8 cellular contexts compared by ENCODE assay signal in the genomic region with DNA sequence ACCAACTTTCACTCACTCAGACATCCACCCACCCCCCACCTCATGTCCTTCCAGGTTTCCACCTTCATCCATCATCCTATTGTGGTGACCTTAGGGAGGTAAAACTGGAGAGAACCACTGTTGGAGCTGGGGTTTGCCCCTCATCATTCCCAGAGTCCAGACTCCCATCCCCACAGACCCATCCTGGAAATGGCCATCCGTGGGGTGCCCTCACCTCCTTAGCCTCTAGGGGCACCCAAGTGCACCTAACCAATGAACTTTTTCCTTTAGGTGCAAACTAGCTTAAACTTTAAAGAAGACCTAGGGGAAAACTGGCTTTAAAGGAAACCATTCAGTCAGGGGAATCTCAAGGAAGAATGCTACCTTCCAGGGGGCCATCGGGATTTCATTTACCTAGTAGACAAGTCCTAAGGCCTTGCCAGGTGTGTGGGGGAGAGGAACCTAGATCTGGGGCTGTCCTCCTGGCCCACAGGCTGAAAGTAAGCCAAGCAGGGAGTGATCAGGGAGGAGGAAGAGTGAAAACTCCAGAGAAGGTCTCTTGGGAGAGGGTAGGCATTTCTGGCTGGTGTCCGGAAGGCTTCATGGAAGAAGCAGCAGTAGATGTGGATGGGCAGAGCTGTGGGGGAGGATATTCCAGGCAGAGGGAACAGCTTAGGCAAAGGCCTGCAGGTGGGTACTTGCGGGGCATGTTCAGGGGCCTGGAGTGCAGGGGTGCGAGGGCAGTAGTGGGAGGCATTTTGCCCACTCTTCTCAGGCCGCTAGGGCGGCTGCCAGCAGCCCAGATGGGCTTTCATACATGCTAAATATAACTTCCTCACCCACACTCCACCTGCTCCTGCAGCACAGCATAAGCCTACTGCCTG. TPM values are rescaled to one million over a fixed set of nuclear protein-coding genes. Genes with fewer than 3 reads are reported as not detected.
DNase-seq lines count a peak whose midpoint lies in the region; ATAC-seq and TF ChIP-seq lines count a peak whose summit lies in the region.

No MANE protein-coding gene starts in this region.

- peak overlapping the region in 1 of 2 donors; percentile 18 for H3K27ac ChIP-seq in left lung

- H3K27me3 Mint-ChIP-seq in activated naive CD8-positive, alpha-beta T cell treated with anti-CD3 and anti-CD28 coated beads, Interleukin-2, amount 50 U/mL, for 24 hours: no peaks in the 10 kb centered on the region

- DNase-seq in NCI-H1417 (lab: John Stamatoyannopoulos, UW): peak in 2 of 3 experiments; percentile 6 to 7
- no peak for DNase-seq in NCI-H1417 treated with DMSO at 0.1 percent for 48 hours (lab: John Stamatoyannopoulos, UW)
- peak; percentile 36 for DNase-seq in activated naive CD8-positive, alpha-beta T cell treated with anti-CD3 and anti-CD28 coated beads, Interleukin-2, amount 50 U/mL, for 24 hours
- peak in 1 of 2 donors; percentile 50 for DNase-seq in left lung
- no peak for DNase-seq in pons (ENCODE audit: low spot score)

- TF ChIP-seq CTCF in LNCAP (IDR thresholded peaks at IDR 0.05) (peak; percentile 63), left lung (IDR thresholded peaks at IDR 0.05) (peak; percentile 50 to 56)

- peaks cover 60% of the 10 kb centered on the region for H3K4me1 Mint-ChIP-seq in activated naive CD8-positive, alpha-beta T cell treated with anti-CD3 and anti-CD28 coated beads, Interleukin-2, amount 50 U/mL, for 24 hours

- H3K36me3 Mint-ChIP-seq in activated naive CD8-positive, alpha-beta T cell treated with anti-CD3 and anti-CD28 coated beads, Interleukin-2, amount 50 U/mL, for 24 hours (ENCODE audit: low read depth): peaks cover 14% of the 10 kb centered on the region

- H3K4me3 ChIP-seq in left lung: no peak overlapping the region

- no peaks in the 10 kb centered on the region for H3K27me3 ChIP-seq in left lung

- H3K9me3 ChIP-seq in left lung: no peaks in the 10 kb centered on the region

- intact Hi-C loops in left lung (cut with DNase I): no loop called here

- H3K4me3 Mint-ChIP-seq in activated naive CD8-positive, alpha-beta T cell treated with anti-CD3 and anti-CD28 coated beads, Interleukin-2, amount 50 U/mL, for 24 hours: no peak overlapping the region

- ATAC-seq in activated naive CD8-positive, alpha-beta T cell treated with anti-CD3 and anti-CD28 coated beads, Interleukin-2, amount 50 U/mL, for 24 hours: no peak
- no peak for ATAC-seq in left lung
- no peak for ATAC-seq in HG02678 (IDR thresholded peaks at IDR 0.05; ENCODE audit: unreplicated experiment)
- no peak for ATAC-seq in HG02981 (IDR thresholded peaks at IDR 0.05; ENCODE audit: unreplicated experiment)

- H3K9me3 Mint-ChIP-seq in activated naive CD8-positive, alpha-beta T cell treated with anti-CD3 and anti-CD28 coated beads, Interleukin-2, amount 50 U/mL, for 24 hours: no peaks in the 10 kb centered on the region

- H3K36me3 ChIP-seq in left lung: peaks cover 0 to 31% of the 10 kb centered on the region in 2 donors

- peaks cover 20 to 62% of the 10 kb centered on the region in 2 donors for H3K4me1 ChIP-seq in left lung

- H3K27ac Mint-ChIP-seq in activated naive CD8-positive, alpha-beta T cell treated with anti-CD3 and anti-CD28 coated beads, Interleukin-2, amount 50 U/mL, for 24 hours: peak overlapping the region; percentile 15

RNA-seq across cellular contexts. Expression of gene RGS14, which starts 11.6 kb away (rescaled TPM):
- 10 to 100 TPM; 14.2 to 28.2 TPM for total RNA-seq in left lung

RNA-seq across cellular contexts. Expression of gene SLC34A1, which starts 15.0 kb away (rescaled TPM):
- total RNA-seq in left lung: not detected

RNA-seq across cellular contexts. Expression of gene LMAN2, which starts 17.8 kb away (rescaled TPM):
- 100 to 1,000 TPM; 133 to 155 TPM for total RNA-seq in left lung

RNA-seq across cellular contexts. Expression of gene PFN3, which starts 31.2 kb away (rescaled TPM):
- not detected for total RNA-seq in left lung

RNA-seq across cellular contexts. Expression of gene F12, which starts 40.1 kb away (rescaled TPM):
- 1 to 10 TPM in 1 of 2 donors, under 1 TPM in 1; 0.63 to 1.1 TPM for total RNA-seq in left lung

Comparison
In these comparisons a context has a peak if more than half of its experiments do, and no peak if none do; other contexts are left out.
1. DNase-seq: peak in NCI-H1417 (2 of 3) and activated naive CD8-positive, alpha-beta T cell treated with anti-CD3 and anti-CD28 coated beads, Interleukin-2, amount 50 U/mL, for 24 hours (single experiment); none in NCI-H1417 treated with DMSO at 0.1 percent for 48 hours (single experiment) and pons (single experiment).